Comparison of ENCODE assay signal across 10 cellular contexts in the genomic region with DNA sequence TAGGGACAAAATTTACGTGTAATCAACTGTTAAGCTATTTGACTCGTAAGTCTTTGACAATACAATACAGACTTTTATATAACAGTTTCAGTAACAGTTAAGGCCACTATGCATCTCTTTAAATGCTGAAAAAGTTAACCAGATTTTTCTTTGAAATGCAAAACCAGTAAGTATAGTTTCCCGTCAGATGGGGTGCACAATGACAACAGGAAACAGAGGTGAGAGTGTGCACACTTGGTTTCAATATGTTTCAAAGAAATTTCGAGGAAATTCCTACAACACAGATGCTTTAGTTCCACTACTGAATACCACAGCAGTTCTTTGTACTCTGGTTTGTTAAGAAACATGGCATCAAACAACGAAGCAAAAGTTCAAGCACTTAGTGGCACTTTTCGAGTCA. TPM values are rescaled to one million over a fixed set of nuclear protein-coding genes. Genes with fewer than 3 reads are reported as not detected.
DNase-seq lines count a peak whose midpoint lies in the region; ATAC-seq and TF ChIP-seq lines count a peak whose summit lies in the region.
"Had no signal": no experiment of that assay in that cellular context is flagged by ENCODE, and none has a peak within 500 bp of the region (broad histone marks: within the 10 kb centered on the region; RNA-seq: fewer than 3 reads in every experiment).

No MANE protein-coding gene starts in this region.

- intact Hi-C loops in natural killer cell (cut with micrococcal nuclease) = loop anchor here (5.0 kb wide), 1 partner anchor 70 kb away; no protein-coding TSS in a partner anchor

- H3K4me3 ChIP-seq in SJCRH30 = no peak overlapping the region
- H3K4me3 ChIP-seq: prostate gland had no signal

- H3K4me3 Mint-ChIP-seq in T-helper 17 cell = peak overlapping the region; percentile 77
- H3K4me3 Mint-ChIP-seq in natural killer cell = peak overlapping the region; percentile 87

- H3K27me3 Mint-ChIP-seq in T-helper 17 cell (no peaks in the 10 kb centered on the region), natural killer cell (ENCODE audit: low read depth in 2 of 2) (no peaks in the 10 kb centered on the region)

- DNase-seq in T-helper 17 cell (no peak), natural killer cell (no peak), SJCRH30 (no peak), glomerular visceral epithelial cell (ENCODE audit: extremely low spot score) (no peak), NCI-H345 treated with DMSO at 0.1 percent for 48 hours (lab: John Stamatoyannopoulos, UW; ENCODE audit: unreplicated experiment) (no peak), SKM-1 (lab: John Stamatoyannopoulos, UW; ENCODE audit: unreplicated experiment) (no peak)
- DNase-seq: NCI-H446 treated with DMSO at 0.1 percent for 48 hours had no signal

- H3K27ac ChIP-seq in SJCRH30 = no peak overlapping the region
- H3K27ac ChIP-seq: prostate gland had no signal

- H3K4me1 Mint-ChIP-seq in T-helper 17 cell = peaks cover 58% of the 10 kb centered on the region
- H3K4me1 Mint-ChIP-seq in natural killer cell = peaks cover 45 to 46% of the 10 kb centered on the region in 2 donors

- H3K36me3 Mint-ChIP-seq in T-helper 17 cell (ENCODE audit: low read depth) (peaks cover 2% of the 10 kb centered on the region), natural killer cell (no peaks in the 10 kb centered on the region)

- no peaks in the 10 kb centered on the region for H3K36me3 ChIP-seq in SJCRH30
- H3K36me3 ChIP-seq: prostate gland had no signal

- H3K4me1 ChIP-seq in SJCRH30 = no peaks in the 10 kb centered on the region

- H3K27me3 ChIP-seq in SJCRH30 = no peaks in the 10 kb centered on the region

- H3K27ac Mint-ChIP-seq in T-helper 17 cell (peak overlapping the region; percentile 97), natural killer cell (peak overlapping the region; percentile 85 to 87)

- ATAC-seq in GM19023 (IDR thresholded peaks at IDR 0.05; ENCODE audit: unreplicated experiment) = peak; percentile 62
- peak; percentile 60 for ATAC-seq in HG02642 (IDR thresholded peaks at IDR 0.05; ENCODE audit: poor library complexity, unreplicated experiment)
- peak; percentile 90 for ATAC-seq in T-helper 17 cell
- ATAC-seq in natural killer cell = peak; percentile 73 to 82 (median 81)

- H3K9me3 Mint-ChIP-seq in natural killer cell = no peaks in the 10 kb centered on the region

- TF ChIP-seq CTCF in natural killer cell (IDR thresholded peaks at IDR 0.05) = no peak

- H3K9me3 ChIP-seq in T-helper 17 cell (ENCODE audit: control insufficient read depth, low read length, poor library complexity, severe bottlenecking) (no peaks in the 10 kb centered on the region), SJCRH30 (replicated peaks) (no peaks in the 10 kb centered on the region)
- H3K9me3 ChIP-seq: prostate gland had no signal

RNA-seq across cellular contexts. Expression of a gene that starts 48.4 kb away (rescaled TPM):
- total RNA-seq in T-helper 17 cell (10 to 100 TPM; 43.5 to 45.3 TPM), natural killer cell (1 to 10 TPM; 4.9 to 9.1 (median 8.5) TPM)
- 3.3 and 3.5 TPM in 2 replicates for total RNA-seq in SJCRH30 (2014; rRNA removed; shearing (Covaris generic))

RNA-seq across cellular contexts. Expression of a gene that starts 50.8 kb away (rescaled TPM):
- 1 to 10 TPM; 1.3 to 2.1 TPM for total RNA-seq in T-helper 17 cell
- total RNA-seq in natural killer cell = under 1 TPM; 0.21 to 0.93 (median 0.36) TPM
- 0.10 and 0.23 TPM in 2 replicates for total RNA-seq in SJCRH30 (2014; rRNA removed; shearing (Covaris generic))
